Comparison of ENCODE assay signal across 23 cellular contexts in the genomic region with DNA sequence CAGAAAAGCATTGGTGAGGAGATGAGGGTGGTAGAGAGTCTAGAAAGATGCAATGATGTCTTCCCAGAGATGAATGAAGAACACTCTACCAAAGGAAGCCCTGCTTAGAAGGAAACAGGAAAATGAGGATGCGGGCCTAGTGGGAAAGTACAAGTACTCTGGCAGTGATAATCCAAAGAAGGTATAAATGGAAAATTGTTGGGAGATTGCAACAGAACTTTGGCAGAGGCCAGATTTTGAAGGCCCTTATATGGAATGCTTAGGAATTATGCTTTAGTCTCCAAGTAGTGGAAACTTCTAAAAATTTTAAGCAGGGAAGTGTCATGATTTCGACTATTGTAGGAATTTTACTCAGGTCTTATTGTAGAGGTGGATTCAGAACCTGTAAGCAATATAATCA. TPM values are rescaled to one million over a fixed set of nuclear protein-coding genes. Genes with fewer than 3 reads are reported as not detected.
"Had no signal": no experiment of that assay in that cellular context is flagged by ENCODE, and none has a peak within 500 bp of the region (broad histone marks: within the 10 kb centered on the region; RNA-seq: fewer than 3 reads in every experiment).

No MANE protein-coding gene starts in this region.

- H3K4me1 ChIP-seq: body of pancreas, gastrocnemius medialis had no signal

- H3K9me3 ChIP-seq: gastrocnemius medialis, sigmoid colon, stomach, upper lobe of left lung had no signal

- H3K36me3 ChIP-seq: cardiac muscle cell, gastrocnemius medialis, sigmoid colon, stomach, upper lobe of left lung had no signal

- H3K27ac ChIP-seq: body of pancreas, cardiac muscle cell, stomach, upper lobe of left lung had no signal

- H3K4me2 ChIP-seq: smooth muscle cell had no signal

- H3K27me3 ChIP-seq: body of pancreas, cardiac muscle cell, gastrocnemius medialis, sigmoid colon, stomach, upper lobe of left lung had no signal

- ATAC-seq: body of pancreas; gastrocnemius medialis; left cardiac atrium; stimulated activated memory B cell treated with anti-CD40 and anti-IgM and Interleukin-4, amounts not matched to agents 10 μg/mL and 1 μg/mL and 100 μg/mL, for 72 hours; T-helper 17 cell had no signal

- H3K4me3 ChIP-seq: body of pancreas, cardiac muscle cell, gastrocnemius medialis, sigmoid colon, smooth muscle cell, stomach, upper lobe of left lung had no signal

- DNase-seq: activated CD4-positive, alpha-beta memory T cell treated with anti-CD3 and anti-CD28 coated beads for 36 hours; activated CD4-positive, alpha-beta T cell treated with anti-CD3 and anti-CD28 coated beads for 48 hours; activated CD4-positive, CD25-positive, alpha-beta regulatory T cell; activated naive CD4-positive, alpha-beta T cell treated with Interleukin-2 at 50 U/mL for 16 hours; activated naive CD8-positive, alpha-beta T cell treated with anti-CD3 and anti-CD28 coated beads, Interleukin-2, amount 10 ng/mL, durations not matched to agents 7 days and 5 days; activated T-cell treated with anti-CD3 and anti-CD28 coated beads, Interleukin-2, amount 50 U/mL, for 48 hours; amygdala; body of pancreas; effector CD4-positive, alpha-beta T cell; gastrocnemius medialis; head of caudate nucleus; islet precursor cell; left cardiac atrium; mesenchymal stem cell; nephron progenitor cell; sigmoid colon; stimulated activated CD4-positive, alpha-beta T cell treated with anti-CD3 and anti-CD28 coated beads, Interleukin-15, amount 100 ng/mL, for 24 hours; stomach; T-helper 17 cell; upper lobe of left lung had no signal

RNA-seq across cellular contexts. Expression of a gene that starts 11.0 kb away (rescaled TPM):
- polyA plus RNA-seq: cardiac muscle cell had no signal
